Comparison of ENCODE assay signal across 14 cellular contexts in genomic region chr6:147615659-147616456, GRCh38.
DNase-seq lines count a peak whose midpoint lies in the region; ATAC-seq and TF ChIP-seq lines count a peak whose summit lies in the region.
"Had no signal": no experiment of that assay in that cellular context is flagged by ENCODE, and none has a peak within 500 bp of the region (broad histone marks: within the 10 kb centered on the region; RNA-seq: fewer than 3 reads in every experiment).

No MANE protein-coding gene starts in this region.

- H3K4me3 ChIP-seq in astrocyte of the spinal cord (ENCODE audit: low read depth, low read length), result no peak overlapping the region
- H3K4me3 ChIP-seq: Peyer's patch had no signal

- no peak for ATAC-seq in GM19395 (IDR thresholded peaks at IDR 0.05; ENCODE audit: unreplicated experiment)

- peak; percentile 0 for DNase-seq in A172 (ENCODE audit: low spot score)
- peak; percentile 15 for DNase-seq in LHCN-M2 (ENCODE audit: low read depth)
- peak; percentile 80 for DNase-seq in astrocyte of the spinal cord (ENCODE audit: low read depth, low spot score)
- DNase-seq in fibroblast of peridontal ligament (ENCODE audit: extremely low read depth), result peak; percentile 76
- no peak for DNase-seq in NCI-H510A (lab: John Stamatoyannopoulos, UW)
- no peak for DNase-seq in activated gamma-delta T cell (lab: John Stamatoyannopoulos, UW)
- no peak for DNase-seq in ACHN
- DNase-seq: DMS79, NCI-H1417, NCI-H1930, NCI-H2171, Peyer's patch, SHP77 had no signal

- in situ Hi-C loops in astrocyte of the spinal cord (cut with HindIII; ENCODE audit: low sequenced_read_pairs) (no loop called here), ACHN (cut with HindIII; ENCODE audit: low pct_ligation_motif_present, low pct_unique_long_range_greater_than_20kb, low sequenced_read_pairs) (no loop called here)

- TF ChIP-seq CTCF in astrocyte of the spinal cord (IDR thresholded peaks at IDR 0.05; ENCODE audit: low read depth, low read length), result no peak

Comparison
In these comparisons a context has a peak if more than half of its experiments do, and no peak if none do; other contexts are left out.
1. DNase-seq: peak in A172 (single experiment), LHCN-M2 (single experiment), astrocyte of the spinal cord (single experiment) and fibroblast of peridontal ligament (single experiment); none in NCI-H510A (single experiment), activated gamma-delta T cell (single experiment) and ACHN (single experiment).